Comparison of ENCODE assay signal across 24 cellular contexts in the genomic region with DNA sequence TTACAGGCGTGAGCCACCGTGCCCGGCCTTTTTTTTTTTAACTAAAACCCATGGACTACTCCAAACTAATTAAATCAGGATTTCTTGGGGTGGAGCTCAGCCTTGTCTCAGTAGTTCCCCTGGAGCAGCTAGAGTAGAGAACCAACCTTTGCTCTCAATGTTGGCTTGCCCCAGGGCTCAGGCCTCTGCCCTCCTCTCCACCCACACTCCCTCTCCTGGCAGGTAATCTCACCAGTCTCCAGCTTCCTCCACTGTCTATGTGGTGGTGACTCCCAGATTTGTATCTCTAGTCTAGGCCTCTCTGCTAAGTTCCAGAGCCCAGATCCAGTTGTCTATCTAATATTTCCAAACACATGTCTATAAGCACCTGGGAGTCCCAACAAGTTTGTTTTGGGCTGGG. TPM values are rescaled to one million over a fixed set of nuclear protein-coding genes. Genes with fewer than 3 reads are reported as not detected.
A peak's percentile ranks its signal among the peaks of the same experiment; 100 is the strongest.
DNase-seq lines count a peak whose midpoint lies in the region; ATAC-seq, FAIRE-seq and TF ChIP-seq lines count a peak whose summit lies in the region.
"Had no signal": no experiment of that assay in that cellular context is flagged by ENCODE, and none has a peak within 500 bp of the region (broad histone marks: within the 10 kb centered on the region; RNA-seq: fewer than 3 reads in every experiment).

No MANE protein-coding gene starts in this region.

- H3K9me3 ChIP-seq in astrocyte (ENCODE audit: insufficient read depth, low read depth, low read length) (no peaks in the 10 kb centered on the region), right cardiac atrium (ENCODE audit: control insufficient read depth, low read length) (no peaks in the 10 kb centered on the region)
- H3K9me3 ChIP-seq: body of pancreas, testis had no signal

- H3K4me3 ChIP-seq in astrocyte (ENCODE audit: insufficient read depth, low read depth, low read length) (no peak overlapping the region), right cardiac atrium (ENCODE audit: low read length) (no peak overlapping the region)
- H3K4me3 ChIP-seq: body of pancreas, testis had no signal

- ATAC-seq in Right ventricle myocardium superior (ENCODE audit: poor library complexity) (no peak), left lobe of liver (peak; percentile 95), right cardiac atrium (no peak)
- ATAC-seq: activated CD4-positive, alpha-beta T cell treated with anti-CD3 and anti-CD28 coated beads for 36 hours; activated CD8-positive, alpha-beta memory T cell treated with anti-CD3 and anti-CD28 coated beads, Interleukin-2, amount 10 ng/mL, durations not matched to agents 7 days and 5 days; body of pancreas had no signal

- intact Hi-C loops in cardiac septum (cut with DNase I) (no loop called here), Right ventricle myocardium superior (cut with DNase I) (no loop called here), right cardiac atrium (cut with DNase I) (no loop called here)

- H3K9me3 Mint-ChIP-seq in astrocyte (ENCODE audit: unreplicated experiment) (no peaks in the 10 kb centered on the region), type B pancreatic cell (no peaks in the 10 kb centered on the region)
- H3K9me3 Mint-ChIP-seq: activated naive CD8-positive, alpha-beta T cell treated with anti-CD3 and anti-CD28 coated beads, Interleukin-2, amount 10 ng/mL, durations not matched to agents 7 days and 5 days; activated T-helper 2 cell treated with anti-CD3 and anti-CD28 coated beads, Interferon-gamma antibody, Interleukin-2, Interleukin-4, amounts not matched to agents 10 μg/mL and 5 μg/mL and 100 μg/mL, durations not matched to agents 14 hours and 24 hours and 36 hours had no signal

- H3K36me3 Mint-ChIP-seq in astrocyte (ENCODE audit: low read depth, unreplicated experiment) (peaks cover 1% of the 10 kb centered on the region), type B pancreatic cell (peaks cover 5% of the 10 kb centered on the region)
- H3K36me3 Mint-ChIP-seq: activated CD8-positive, alpha-beta memory T cell treated with anti-CD3 and anti-CD28 coated beads, Interleukin-2, amount 10 ng/mL, durations not matched to agents 7 days and 5 days; activated naive CD8-positive, alpha-beta T cell treated with anti-CD3 and anti-CD28 coated beads, Interleukin-2, amount 10 ng/mL, durations not matched to agents 7 days and 5 days had no signal

- H2AFZ ChIP-seq in astrocyte (ENCODE audit: low read depth, low read length) = no peak overlapping the region

- no peaks in the 10 kb centered on the region for H3K36me3 ChIP-seq in astrocyte (ENCODE audit: insufficient read depth, low read length)

- H3K27ac ChIP-seq in astrocyte (ENCODE audit: low read depth, low read length) = no peak overlapping the region
- H3K27ac ChIP-seq in right cardiac atrium (ENCODE audit: low read length) = no peak overlapping the region
- H3K27ac ChIP-seq: body of pancreas, C4-2B, testis had no signal

- DNase-seq in cardiac septum (ENCODE audit: low spot score) (peak; percentile 39), Right ventricle myocardium superior (no peak), astrocyte (ENCODE audit: low read depth) (no peak), left lobe of liver (ENCODE audit: low spot score) (peak; percentile 54), type B pancreatic cell (ENCODE audit: extremely low spot score, unreplicated experiment) (no peak), GM19238 (ENCODE audit: insufficient read length, low spot score) (no peak), right cardiac atrium (no peak)
- DNase-seq in stimulated activated CD8-positive, alpha-beta memory T cell treated with anti-CD3 and anti-CD28 coated beads, Interleukin-4, amount 100 ng/mL, for 48 hours = no peak
- DNase-seq: ACHN; activated CD4-positive, alpha-beta T cell treated with anti-CD3 and anti-CD28 coated beads for 36 hours; activated CD8-positive, alpha-beta memory T cell treated with anti-CD3 and anti-CD28 coated beads, Interleukin-2, amount 10 ng/mL, durations not matched to agents 7 days and 5 days; activated naive CD8-positive, alpha-beta T cell treated with anti-CD3 and anti-CD28 coated beads, Interleukin-2, amount 10 ng/mL, durations not matched to agents 7 days and 5 days; body of pancreas; glutamatergic neuron; Karpas-422; NCI-H2081; NCI-H446 treated with DMSO at 0.1 percent for 48 hours; nucleus accumbens; retina; RPMI8226; testis had no signal

- H3K9ac ChIP-seq in astrocyte (ENCODE audit: low read length) = no peak overlapping the region

- H3K4me1 Mint-ChIP-seq in astrocyte (ENCODE audit: low read depth, unreplicated experiment) = peaks cover 2% of the 10 kb centered on the region
- H3K4me1 Mint-ChIP-seq in type B pancreatic cell (ENCODE audit: unreplicated experiment) = peaks cover 26% of the 10 kb centered on the region
- H3K4me1 Mint-ChIP-seq: activated CD4-positive, alpha-beta T cell treated with anti-CD3 and anti-CD28 coated beads for 36 hours; activated CD8-positive, alpha-beta memory T cell treated with anti-CD3 and anti-CD28 coated beads, Interleukin-2, amount 10 ng/mL, durations not matched to agents 7 days and 5 days; activated naive CD8-positive, alpha-beta T cell treated with anti-CD3 and anti-CD28 coated beads, Interleukin-2, amount 10 ng/mL, durations not matched to agents 7 days and 5 days had no signal

- TF ChIP-seq CTCF in astrocyte (IDR thresholded peaks at IDR 0.05; ENCODE audit: insufficient read depth, low read depth, low read length) (no peak), type B pancreatic cell (conservative IDR thresholded peaks at IDR 0.05) (no peak)

- H3K27me3 ChIP-seq in astrocyte (ENCODE audit: insufficient read depth, low read length) (no peaks in the 10 kb centered on the region), right cardiac atrium (ENCODE audit: control insufficient read depth, insufficient read depth) (no peaks in the 10 kb centered on the region)
- H3K27me3 ChIP-seq: body of pancreas, testis had no signal

- H3K4me3 Mint-ChIP-seq in astrocyte (ENCODE audit: unreplicated experiment) (no peak overlapping the region), type B pancreatic cell (no peak overlapping the region)
- H3K4me3 Mint-ChIP-seq: activated CD4-positive, alpha-beta T cell treated with anti-CD3 and anti-CD28 coated beads for 36 hours; activated CD8-positive, alpha-beta memory T cell treated with anti-CD3 and anti-CD28 coated beads, Interleukin-2, amount 10 ng/mL, durations not matched to agents 7 days and 5 days; activated naive CD8-positive, alpha-beta T cell treated with anti-CD3 and anti-CD28 coated beads, Interleukin-2, amount 10 ng/mL, durations not matched to agents 7 days and 5 days had no signal

- 93% methylated on average over 3 of the region's 3 CpGs for WGBS in right cardiac atrium

- H3K4me1 ChIP-seq in astrocyte (ENCODE audit: insufficient read depth, low read length) (no peaks in the 10 kb centered on the region), right cardiac atrium (ENCODE audit: control insufficient read depth, insufficient read depth, low read length) (no peaks in the 10 kb centered on the region)
- H3K4me1 ChIP-seq: testis had no signal

- H3K27ac Mint-ChIP-seq in astrocyte (ENCODE audit: unreplicated experiment) = peak overlapping the region; percentile 47
- peak overlapping the region; percentile 2 for H3K27ac Mint-ChIP-seq in type B pancreatic cell
- H3K27ac Mint-ChIP-seq: activated CD4-positive, alpha-beta T cell treated with anti-CD3 and anti-CD28 coated beads for 36 hours; activated CD8-positive, alpha-beta memory T cell treated with anti-CD3 and anti-CD28 coated beads, Interleukin-2, amount 10 ng/mL, durations not matched to agents 7 days and 5 days; activated naive CD8-positive, alpha-beta T cell treated with anti-CD3 and anti-CD28 coated beads, Interleukin-2, amount 10 ng/mL, durations not matched to agents 7 days and 5 days; activated T-helper 2 cell treated with anti-CD3 and anti-CD28 coated beads, Interferon-gamma antibody, Interleukin-2, Interleukin-4, amounts not matched to agents 10 μg/mL and 5 μg/mL and 100 μg/mL, durations not matched to agents 14 hours and 24 hours and 36 hours had no signal

- H3K4me2 ChIP-seq in astrocyte (ENCODE audit: low read length) = no peak overlapping the region

- no peak for FAIRE-seq in astrocyte (lab: Jason Lieb, UNC)
- FAIRE-seq: colon had no signal

- H3K79me2 ChIP-seq in astrocyte (ENCODE audit: insufficient read depth, low read length) = no peaks in the 10 kb centered on the region

- H3K27me3 Mint-ChIP-seq in astrocyte (ENCODE audit: low read depth, unreplicated experiment) (peaks cover 9% of the 10 kb centered on the region), type B pancreatic cell (no peaks in the 10 kb centered on the region)
- H3K27me3 Mint-ChIP-seq: activated CD4-positive, alpha-beta T cell treated with anti-CD3 and anti-CD28 coated beads for 36 hours; activated CD8-positive, alpha-beta memory T cell treated with anti-CD3 and anti-CD28 coated beads, Interleukin-2, amount 10 ng/mL, durations not matched to agents 7 days and 5 days; activated naive CD8-positive, alpha-beta T cell treated with anti-CD3 and anti-CD28 coated beads, Interleukin-2, amount 10 ng/mL, durations not matched to agents 7 days and 5 days had no signal

- no peaks in the 10 kb centered on the region for H4K20me1 ChIP-seq in astrocyte (ENCODE audit: insufficient read depth, low read length)

RNA-seq across cellular contexts. Expression of gene MTA3, which starts 9.6 kb away (rescaled TPM):
- total RNA-seq in cardiac septum = 21.4 TPM
- total RNA-seq in Right ventricle myocardium superior = 25.6 TPM
- 69.4 and 70.4 TPM in 2 replicates for total RNA-seq in astrocyte
- total RNA-seq in left lobe of liver = 6.7 TPM
- 49.4 and 59.7 TPM in 2 replicates for total RNA-seq in type B pancreatic cell (ENCODE audit: low replicate concordance)
- total RNA-seq in right cardiac atrium = 10 to 100 TPM; 24.8 to 31.0 (median 28.9) TPM
- 24.6 TPM for polyA plus RNA-seq in right cardiac atrium

Comparison
In these comparisons a context has a peak if more than half of its experiments do, and no peak if none do; other contexts are left out.
1. DNase-seq: peak in cardiac septum (single experiment) and left lobe of liver (single experiment); none in Right ventricle myocardium superior (single experiment), astrocyte (single experiment), type B pancreatic cell (single experiment), GM19238 (single experiment), stimulated activated CD8-positive, alpha-beta memory T cell treated with anti-CD3 and anti-CD28 coated beads, Interleukin-4, amount 100 ng/mL, for 48 hours (single experiment) and right cardiac atrium (0 of 3).